In genomic region chr5:115179068-115179958, GRCh38 we compare ENCODE assay signal across 8 cellular contexts. TPM values are rescaled to one million over a fixed set of nuclear protein-coding genes. Genes with fewer than 3 reads are reported as not detected.
A peak's percentile ranks its signal among the peaks of the same experiment; 100 is the strongest.
DNase-seq lines count a peak whose midpoint lies in the region; ATAC-seq and TF ChIP-seq lines count a peak whose summit lies in the region.

No MANE protein-coding gene starts in this region.

- no peaks in the 10 kb centered on the region for H3K79me1 ChIP-seq in trophoblast cell (ENCODE audit: low read length)

- H3K79me2 ChIP-seq in SU-DHL-6 (ENCODE audit: insufficient read depth, low read length) = no peaks in the 10 kb centered on the region
- no peaks in the 10 kb centered on the region for H3K79me2 ChIP-seq in trophoblast cell (ENCODE audit: control insufficient read depth, insufficient read depth, low read length, poor library complexity)

- H3K9ac ChIP-seq in SU-DHL-6 (ENCODE audit: low read length) (peak overlapping the region; percentile 41), trophoblast cell (ENCODE audit: low read length) (no peak overlapping the region)

- ATAC-seq in HG02623 (IDR thresholded peaks at IDR 0.05; ENCODE audit: unreplicated experiment) = peak; percentile 26

- H3K36me3 ChIP-seq in SU-DHL-6 (ENCODE audit: low read length) = no peaks in the 10 kb centered on the region
- no peaks in the 10 kb centered on the region for H3K36me3 ChIP-seq in trophoblast cell (ENCODE audit: control insufficient read depth in 1 of 2, insufficient read depth in 2 of 2, low read length in 2 of 2)

- WGBS in trophoblast cell (ENCODE audit: extremely low coverage, insufficient coverage, insufficient read length) = no CpG with 5 or more reads among the region's 75 CpGs

- H3K27me3 ChIP-seq in SU-DHL-6 (ENCODE audit: low read length) (no peaks in the 10 kb centered on the region), trophoblast cell (ENCODE audit: insufficient read depth, low read length) (peaks cover 36% of the 10 kb centered on the region)

- H3K4ac ChIP-seq in trophoblast cell (ENCODE audit: low read depth, low read length) = no peak overlapping the region

- no peaks in the 10 kb centered on the region for H3K9me2 ChIP-seq in SU-DHL-6 (replicated peaks; ENCODE audit: insufficient read depth, low read length)

- H3K4me2 ChIP-seq in SU-DHL-6 (ENCODE audit: low read depth, low read length, poor library complexity, severe bottlenecking) = peak overlapping the region; percentile 72
- peak overlapping the region; percentile 68 for H3K4me2 ChIP-seq in trophoblast cell (ENCODE audit: low read length)

- H2BK12ac ChIP-seq in trophoblast cell (ENCODE audit: low read length) = no peak overlapping the region

- no peak overlapping the region for H3K27ac ChIP-seq in SU-DHL-6 (ENCODE audit: low read depth, low read length)
- H3K27ac ChIP-seq in trophoblast cell (ENCODE audit: low read depth, low read length) = no peak overlapping the region

- DNase-seq in NCI-H748 (lab: John Stamatoyannopoulos, UW; ENCODE audit: unreplicated experiment) (peak; percentile 46), NCI-H748 treated with DMSO at 0.1 percent for 48 hours (lab: John Stamatoyannopoulos, UW) (no peak), glomerular visceral epithelial cell (ENCODE audit: extremely low spot score) (peak; percentile 22), trophoblast cell (peak; percentile 21 to 55), NCI-H446 (lab: John Stamatoyannopoulos, UW) (no peak), H4 (ENCODE audit: low spot score) (no peak)

- no peak overlapping the region for H4K8ac ChIP-seq in trophoblast cell (ENCODE audit: low read depth, low read length)

- H2AFZ ChIP-seq in SU-DHL-6 (ENCODE audit: low read depth, low read length, severe bottlenecking) (peak overlapping the region; percentile 92), trophoblast cell (ENCODE audit: insufficient read depth, low read length, poor library complexity) (peak overlapping the region; percentile 17)

- TF ChIP-seq CTCF in SU-DHL-6 (IDR thresholded peaks at IDR 0.05; ENCODE audit: insufficient read depth, low read length, poor library complexity, severe bottlenecking) = no peak

- H3K4me3 ChIP-seq in SU-DHL-6 (ENCODE audit: insufficient read depth, low read length, poor library complexity, severe bottlenecking) (peak overlapping the region; percentile 53), trophoblast cell (ENCODE audit: low read depth, low read length) (no peak overlapping the region)

- peaks cover 9% of the 10 kb centered on the region; the same call in 1 of the 2 replicates for H3F3A ChIP-seq in SU-DHL-6 (ENCODE audit: insufficient read depth)

- H2BK5ac ChIP-seq in trophoblast cell (ENCODE audit: low read depth, low read length, poor library complexity) = no peak overlapping the region

- H3K14ac ChIP-seq in trophoblast cell (ENCODE audit: low read length) = no peak overlapping the region

- no peaks in the 10 kb centered on the region for H3K9me3 ChIP-seq in SU-DHL-6 (ENCODE audit: insufficient read depth, low read length)
- H3K9me3 ChIP-seq in trophoblast cell (ENCODE audit: insufficient read depth, low read depth, low read length) = peaks cover 6% of the 10 kb centered on the region

- H3K18ac ChIP-seq in trophoblast cell (ENCODE audit: low read length) = no peak overlapping the region

- no peaks in the 10 kb centered on the region for H4K20me1 ChIP-seq in SU-DHL-6 (ENCODE audit: low read depth, low read length)

- no peak overlapping the region for H4K91ac ChIP-seq in trophoblast cell (ENCODE audit: low read depth, low read length)

- no peak overlapping the region for H3K23ac ChIP-seq in trophoblast cell (ENCODE audit: low read length)

- H3K4me1 ChIP-seq in trophoblast cell (ENCODE audit: control insufficient read depth in 1 of 2, insufficient read depth in 2 of 2, low read length in 2 of 2) = peaks cover 4 to 11% of the 10 kb centered on the region in 2 experiments

- no peak overlapping the region for H4K12ac ChIP-seq in trophoblast cell (ENCODE audit: low read depth, low read length)

- no peak overlapping the region for H2AK5ac ChIP-seq in trophoblast cell (ENCODE audit: low read length)

- H2BK120ac ChIP-seq in trophoblast cell (ENCODE audit: insufficient read depth, low read length, poor library complexity) = no peak overlapping the region

RNA-seq across cellular contexts. Expression of gene TRIM36, which starts 9.6 kb away (rescaled TPM):
- 0.31 TPM in 2 replicates for polyA plus RNA-seq in trophoblast cell (2013)
- 7.5 and 20.0 TPM in 2 replicates for total RNA-seq in H4 (2014; rRNA removed; shearing (Covaris generic))

Comparison
In these comparisons a context has a peak if more than half of its experiments do, and no peak if none do; other contexts are left out.
1. DNase-seq: peak in NCI-H748 (single experiment), glomerular visceral epithelial cell (single experiment) and trophoblast cell (2 of 2); none in NCI-H748 treated with DMSO at 0.1 percent for 48 hours (single experiment), NCI-H446 (0 of 2) and H4 (single experiment).